ENCODE assay signal across 8 cellular contexts in the genomic region with DNA sequence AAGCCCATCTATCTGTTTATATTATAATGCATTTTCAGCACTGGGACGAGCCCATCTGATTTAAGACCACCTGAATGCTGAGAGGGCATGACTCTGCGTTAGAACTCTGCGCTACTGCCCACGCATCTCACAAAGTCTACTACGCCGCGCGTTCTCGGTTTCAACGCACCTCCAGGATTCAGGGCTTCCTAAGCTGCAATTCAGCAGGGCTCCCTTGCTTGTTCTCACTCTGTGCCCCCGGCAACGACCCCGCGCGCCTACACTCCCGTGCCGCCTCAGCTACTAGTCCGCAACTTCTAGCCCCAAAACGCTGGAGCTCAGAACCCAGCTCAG. TPM values are rescaled to one million over a fixed set of nuclear protein-coding genes. Genes with fewer than 3 reads are reported as not detected.
DNase-seq lines count a peak whose midpoint lies in the region; ATAC-seq and TF ChIP-seq lines count a peak whose summit lies in the region.

No MANE protein-coding gene starts in this region.

- H3K27ac ChIP-seq in Peyer's patch = peak overlapping the region in 3 of 4 donors; percentile 62 to 75 (median 62)
- H3K27ac ChIP-seq in fibroblast of lung (ENCODE audit: insufficient read depth, low read length) = peak overlapping the region; percentile 22
- H3K27ac ChIP-seq in prostate gland = peak overlapping the region; percentile 55 to 75

- TF ChIP-seq CTCF in AG04449 (IDR thresholded peaks at IDR 0.05; ENCODE audit: insufficient read depth, low read length, missing control alignments) (no peak), Peyer's patch (IDR thresholded peaks at IDR 0.05) (no peak), fibroblast of lung (conservative IDR thresholded peaks at IDR 0.05 in 1 of 2, IDR thresholded peaks at IDR 0.05 in 1 of 2; ENCODE audit: low read depth in 1 of 2, low read length in 2 of 2) (no peak), prostate gland (IDR thresholded peaks at IDR 0.05) (no peak)

- no peaks in the 10 kb centered on the region for H4K20me1 ChIP-seq in fibroblast of lung (ENCODE audit: control insufficient read depth, extremely low read depth, insufficient read depth, low read length)

- H3K4me1 ChIP-seq in Peyer's patch (peaks cover 0 to 9% (median 3%) of the 10 kb centered on the region in 4 donors), fibroblast of lung (ENCODE audit: control insufficient read depth, extremely low read depth, insufficient read depth, low read length) (no peaks in the 10 kb centered on the region), prostate gland (replicated peaks) (no peaks in the 10 kb centered on the region)

- peak overlapping the region; percentile 91 for H2AFZ ChIP-seq in fibroblast of lung (ENCODE audit: low read length)

- H3K9me3 ChIP-seq in Peyer's patch = no peaks in the 10 kb centered on the region
- H3K9me3 ChIP-seq in fibroblast of lung (ENCODE audit: control insufficient read depth, insufficient read depth, low read depth, low read length) = no peaks in the 10 kb centered on the region
- H3K9me3 ChIP-seq in prostate gland = no peaks in the 10 kb centered on the region

- peak overlapping the region; percentile 91 for H3K4me2 ChIP-seq in fibroblast of lung (ENCODE audit: extremely low read depth, insufficient read depth, low read length)

- peak overlapping the region; percentile 52 for H3K9ac ChIP-seq in fibroblast of lung (ENCODE audit: insufficient read depth, low read length)

- POLR2A ChIA-PET in AG04449 (lab: Yijun Ruan, JAX) = no interaction called here

- TF ChIP-seq POLR2A in Peyer's patch (IDR thresholded peaks at IDR 0.05) = no peak
- TF ChIP-seq POLR2A in prostate gland (IDR thresholded peaks at IDR 0.05) = no peak

- H3K27me3 ChIP-seq in Peyer's patch (no peaks in the 10 kb centered on the region), fibroblast of lung (ENCODE audit: control insufficient read depth, insufficient read depth, low read length) (no peaks in the 10 kb centered on the region), prostate gland (replicated peaks; ENCODE audit: insufficient read depth) (no peaks in the 10 kb centered on the region)

- H3K36me3 ChIP-seq in Peyer's patch = no peaks in the 10 kb centered on the region
- no peaks in the 10 kb centered on the region for H3K36me3 ChIP-seq in fibroblast of lung (ENCODE audit: control insufficient read depth, insufficient read depth, low read length)
- H3K36me3 ChIP-seq in prostate gland = no peaks in the 10 kb centered on the region

- CTCF ChIA-PET in AG04449 (lab: Yijun Ruan, JAX) = interaction anchor here (1.6 to 1.9 kb wide), 3 partner anchors 9 to 134 kb away, joined by 4 to 12 read pairs (median 4); no protein-coding TSS in a partner anchor

- ATAC-seq in GM21619 (IDR thresholded peaks at IDR 0.05; ENCODE audit: unreplicated experiment) (peak; percentile 22), HG02973 (IDR thresholded peaks at IDR 0.05; ENCODE audit: unreplicated experiment) (no peak)

- DNase-seq in AG04449 (ENCODE audit: low read depth, low spot score) = no peak
- DNase-seq in Peyer's patch = no peak
- no peak for DNase-seq in fibroblast of lung (ENCODE audit: low read depth in 2 of 2)
- DNase-seq in prostate gland (ENCODE audit: low spot score) = no peak
- DNase-seq in glomerular visceral epithelial cell (ENCODE audit: extremely low spot score) = no peak
- no peak for DNase-seq in NCI-H2171 treated with DMSO at 0.1 percent for 48 hours (lab: John Stamatoyannopoulos, UW)

- WGBS in prostate gland = 0% methylated on average over 19 of the region's 19 CpGs

- intact Hi-C loops in prostate gland (cut with DNase I) = loop anchor here (5.0 to 10.0 kb wide), 2 partner anchors 131 to 1856 kb away; a partner anchor contains a TSS

- H3K4me3 ChIP-seq in AG04449 (ENCODE audit: low read depth, low read length) (peak overlapping the region; percentile 78), Peyer's patch (peak overlapping the region; percentile 48 to 79 (median 60)), fibroblast of lung (replicated peaks in 1 of 4; ENCODE audit: control extremely low read depth in 1 of 4, insufficient read depth in 1 of 4, low read depth in 3 of 4, low read length in 4 of 4) (peak overlapping the region; percentile 82 to 91 (median 84)), prostate gland (peak overlapping the region; percentile 55 to 69)

- no peaks in the 10 kb centered on the region for H3K79me2 ChIP-seq in fibroblast of lung (ENCODE audit: control insufficient read depth, insufficient read depth, low read length)

RNA-seq across cellular contexts. Expression of a gene that starts 0.3 kb away (rescaled TPM):
- 10 to 100 TPM; 19.0 to 55.2 (median 27.8) TPM for total RNA-seq in Peyer's patch
- 1.3 and 2.1 TPM in 2 replicates for total RNA-seq in fibroblast of lung
- polyA plus RNA-seq in fibroblast of lung = 0.72 and 2.5 TPM in 2 replicates
- 1.0 and 3.6 TPM in 2 replicates for polyA plus RNA-seq in fibroblast of lung (2012)
- polyA minus RNA-seq in fibroblast of lung (ENCODE audit: low replicate concordance) = 0.79 and 1.5 TPM in 2 replicates
- 10 to 100 TPM; 15.4 to 26.8 TPM for total RNA-seq in prostate gland
